ENCODE assay signal across 9 cellular contexts in genomic region chr16:80656731-80657150, GRCh38.
DNase-seq lines count a peak whose midpoint lies in the region; ATAC-seq and TF ChIP-seq lines count a peak whose summit lies in the region.
"Had no signal": no experiment of that assay in that cellular context is flagged by ENCODE, and none has a peak within 500 bp of the region (broad histone marks: within the 10 kb centered on the region; RNA-seq: fewer than 3 reads in every experiment).

No MANE protein-coding gene starts in this region.

- H3K4me3 Mint-ChIP-seq in stimulated activated naive B cell treated with anti-CD40 and anti-IgM and Interleukin-4, amounts not matched to agents 10 μg/mL and 1 μg/mL and 100 μg/mL, for 72 hours, result peak overlapping the region in 1 of 2 donors; percentile 59
- H3K4me3 Mint-ChIP-seq: neural crest cell had no signal

- peaks cover 0 to 3% of the 10 kb centered on the region in 2 donors for H3K27me3 Mint-ChIP-seq in stimulated activated naive B cell treated with anti-CD40 and anti-IgM and Interleukin-4, amounts not matched to agents 10 μg/mL and 1 μg/mL and 100 μg/mL, for 72 hours

- peaks cover 3 to 4% of the 10 kb centered on the region in 2 donors for H3K36me3 Mint-ChIP-seq in stimulated activated naive B cell treated with anti-CD40 and anti-IgM and Interleukin-4, amounts not matched to agents 10 μg/mL and 1 μg/mL and 100 μg/mL, for 72 hours

- H3K4me3 ChIP-seq in transverse colon, result peak overlapping the region in 1 of 4 donors; percentile 16
- H3K4me3 ChIP-seq in coronary artery, result no peak overlapping the region

- DNase-seq in activated T-cell treated with anti-CD3 and anti-CD28 coated beads, Interleukin-2, amount 50 U/mL, for 1 hour, result peak; percentile 35
- DNase-seq in stimulated activated naive B cell treated with anti-CD40 and anti-IgM and Interleukin-4, amounts not matched to agents 10 μg/mL and 1 μg/mL and 100 μg/mL, for 72 hours, result no peak
- DNase-seq in transverse colon (no peak), NCI-H2196 treated with DMSO at 0.1 percent for 48 hours (lab: John Stamatoyannopoulos, UW; ENCODE audit: unreplicated experiment) (no peak), NCI-H446 (lab: John Stamatoyannopoulos, UW) (no peak), coronary artery (ENCODE audit: low spot score) (no peak)

- no peak for TF ChIP-seq POLR2A in transverse colon (IDR thresholded peaks at IDR 0.05)

- no peak for TF ChIP-seq CTCF in transverse colon (IDR thresholded peaks at IDR 0.05)
- no peak for TF ChIP-seq CTCF in coronary artery (IDR thresholded peaks at IDR 0.05)

- no peak for TF ChIP-seq EP300 in transverse colon (IDR thresholded peaks at IDR 0.05; ENCODE audit: low read depth)

- peaks cover 0 to 8% of the 10 kb centered on the region in 2 donors for H3K9me3 ChIP-seq in transverse colon

- H3K4me1 ChIP-seq in transverse colon, result no peaks in the 10 kb centered on the region

- no peaks in the 10 kb centered on the region for H3K27me3 ChIP-seq in transverse colon

- H3K27ac Mint-ChIP-seq in stimulated activated naive B cell treated with anti-CD40 and anti-IgM and Interleukin-4, amounts not matched to agents 10 μg/mL and 1 μg/mL and 100 μg/mL, for 72 hours, result peak overlapping the region; percentile 59

- H3K36me3 ChIP-seq in transverse colon, result no peaks in the 10 kb centered on the region

- WGBS in transverse colon (ENCODE audit: low coverage in 1 of 2), 2 donors, result 52 to 57% methylated on average over 8 of the region's 8 CpGs

- H3K9me3 Mint-ChIP-seq in stimulated activated naive B cell treated with anti-CD40 and anti-IgM and Interleukin-4, amounts not matched to agents 10 μg/mL and 1 μg/mL and 100 μg/mL, for 72 hours, result peaks cover 9 to 14% of the 10 kb centered on the region in 2 donors

- H3K27ac ChIP-seq in transverse colon (peak overlapping the region in 1 of 4 donors; percentile 29), coronary artery (no peak overlapping the region)

- in situ Hi-C loops in transverse colon (cut with MboI; ENCODE audit: low pct_ligation_motif_present in 1 of 4, low pct_unique_long_range_greater_than_20kb in 1 of 4, low sequenced_read_pairs in 3 of 4), result no loop called here

- ATAC-seq in GM19452 (IDR thresholded peaks at IDR 0.05; ENCODE audit: unreplicated experiment) (peak; percentile 91), HG03108 (IDR thresholded peaks at IDR 0.05; ENCODE audit: unreplicated experiment) (peak; percentile 94)
- ATAC-seq in stimulated activated naive B cell treated with anti-CD40 and anti-IgM and Interleukin-4, amounts not matched to agents 10 μg/mL and 1 μg/mL and 100 μg/mL, for 72 hours (replicated peaks), result no peak

- intact Hi-C loops in transverse colon (cut with DNase I; ENCODE audit: low total_unique reads), result no loop called here

- H3K4me1 Mint-ChIP-seq in stimulated activated naive B cell treated with anti-CD40 and anti-IgM and Interleukin-4, amounts not matched to agents 10 μg/mL and 1 μg/mL and 100 μg/mL, for 72 hours, result peaks cover 0 to under 1% of the 10 kb centered on the region in 2 donors
- H3K4me1 Mint-ChIP-seq: neural crest cell had no signal

Comparison
In these comparisons a context has a peak if more than half of its experiments do, and no peak if none do; other contexts are left out.
1. ATAC-seq: peak in GM19452 (single experiment) and HG03108 (single experiment); none in stimulated activated naive B cell treated with anti-CD40 and anti-IgM and Interleukin-4, amounts not matched to agents 10 μg/mL and 1 μg/mL and 100 μg/mL, for 72 hours (0 of 2).